15 cellular contexts compared by ENCODE assay signal in genomic region chr15:52369455-52369854, GRCh38.
DNase-seq lines count a peak whose midpoint lies in the region; ATAC-seq and TF ChIP-seq lines count a peak whose summit lies in the region.
"Had no signal": no experiment of that assay in that cellular context is flagged by ENCODE, and none has a peak within 500 bp of the region (broad histone marks: within the 10 kb centered on the region; RNA-seq: fewer than 3 reads in every experiment).

No MANE protein-coding gene starts in this region.

- H3K9ac ChIP-seq in OCI-LY3 (ENCODE audit: low read length) (no peak overlapping the region), colonic mucosa (ENCODE audit: low read depth in 2 of 2, low read length in 2 of 2) (no peak overlapping the region)
- H3K9ac ChIP-seq: BLaER1 had no signal

- peak; percentile 33 to 65 (median 58) for ATAC-seq in heart left ventricle
- ATAC-seq in left ventricle myocardium superior = peak; percentile 82
- peak; percentile 87 to 92 for ATAC-seq in gastrocnemius medialis
- ATAC-seq: GM23338 had no signal

- no peak for DNase-seq in heart left ventricle
- DNase-seq in cardiac septum (ENCODE audit: low spot score) = no peak
- DNase-seq in left ventricle myocardium superior = no peak
- DNase-seq in gastrocnemius medialis = no peak
- DNase-seq in activated CD4-positive, alpha-beta T cell treated with anti-CD3 and anti-CD28 coated beads for 4 hours = no peak
- DNase-seq in mucosa of gallbladder (ENCODE audit: low spot score) = no peak
- DNase-seq in colonic mucosa = no peak
- DNase-seq: 8988T; CD4-positive, alpha-beta memory T cell; DMS153; DMS79 treated with DMSO at 0.1 percent for 48 hours; GF-D8 had no signal

- H3K4me1 ChIP-seq in heart left ventricle (peaks cover 0 to 17% (median 5%) of the 10 kb centered on the region in 12 donors), OCI-LY3 (ENCODE audit: low read length) (peaks cover 69% of the 10 kb centered on the region), gastrocnemius medialis (peaks cover 0 to 13% of the 10 kb centered on the region in 2 donors), colonic mucosa (no peaks in the 10 kb centered on the region)
- H3K4me1 ChIP-seq: BLaER1 had no signal

- H3K79me2 ChIP-seq in OCI-LY3 (ENCODE audit: low read length) = 0 out of 2 replicates have a peak, but pooled peaks cover 3% of the 10 kb centered on the region

- no peaks in the 10 kb centered on the region for H4K20me1 ChIP-seq in OCI-LY3 (ENCODE audit: insufficient read depth, low read length)
- H4K20me1 ChIP-seq: BLaER1 had no signal

- no peak overlapping the region for H2AFZ ChIP-seq in OCI-LY3 (ENCODE audit: low read depth, low read length)
- H2AFZ ChIP-seq: GM23338 had no signal

- peak overlapping the region in 5 of 12 donors; percentile 14 to 35 (median 20) for H3K27ac ChIP-seq in heart left ventricle
- H3K27ac ChIP-seq in OCI-LY3 (ENCODE audit: low read length) = peak overlapping the region; percentile 85
- peak overlapping the region; percentile 41 to 77 (median 70) for H3K27ac ChIP-seq in gastrocnemius medialis
- H3K27ac ChIP-seq in colonic mucosa = no peak overlapping the region
- H3K27ac ChIP-seq: BLaER1 had no signal

- in situ Hi-C loops in gastrocnemius medialis (cut with MboI; ENCODE audit: low sequenced_read_pairs in 4 of 4) = no loop called here

- H3K9me3 ChIP-seq in heart left ventricle = peaks cover 0 to 3% (median 0%) of the 10 kb centered on the region in 12 donors
- peaks cover 3% of the 10 kb centered on the region; the same call in 1 of the 2 replicates for H3K9me3 ChIP-seq in OCI-LY3 (ENCODE audit: insufficient read depth, low read length)
- no peaks in the 10 kb centered on the region for H3K9me3 ChIP-seq in gastrocnemius medialis
- no peaks in the 10 kb centered on the region for H3K9me3 ChIP-seq in colonic mucosa
- H3K9me3 ChIP-seq: BLaER1 had no signal

- intact Hi-C loops in heart left ventricle (cut with DNase I) (no loop called here), cardiac septum (cut with DNase I) (no loop called here), left ventricle myocardium superior (cut with micrococcal nuclease) (no loop called here), gastrocnemius medialis (cut with DNase I; ENCODE audit: low total_unique reads) (loop anchor here (5.0 kb wide), 1 partner anchor 93 kb away; no protein-coding TSS in a partner anchor), colonic mucosa (cut with DNase I) (no loop called here)

- WGBS in heart left ventricle, 4 donors = 75 to 82% (median 79%) methylated on average over 3 of the region's 3 CpGs

- H3K27me3 ChIP-seq in heart left ventricle (no peaks in the 10 kb centered on the region), OCI-LY3 (ENCODE audit: low read depth, low read length) (no peaks in the 10 kb centered on the region), gastrocnemius medialis (no peaks in the 10 kb centered on the region), colonic mucosa (no peaks in the 10 kb centered on the region)
- H3K27me3 ChIP-seq: BLaER1 had no signal

- peak overlapping the region; percentile 57; the same call in 1 of the 2 replicates for H3K4me2 ChIP-seq in OCI-LY3 (ENCODE audit: low read length)
- H3K4me2 ChIP-seq: BLaER1, GM23338 had no signal

- H3K36me3 ChIP-seq in heart left ventricle = peaks cover 0 to 96% (median 49%) of the 10 kb centered on the region in 9 donors
- peaks cover 73% of the 10 kb centered on the region for H3K36me3 ChIP-seq in OCI-LY3 (replicated peaks; ENCODE audit: low read depth, low read length)
- peaks cover 0 to 35% of the 10 kb centered on the region in 2 donors for H3K36me3 ChIP-seq in gastrocnemius medialis
- no peaks in the 10 kb centered on the region for H3K36me3 ChIP-seq in colonic mucosa

- TF ChIP-seq POLR2A in heart left ventricle (IDR thresholded peaks at IDR 0.05) (no peak), gastrocnemius medialis (IDR thresholded peaks at IDR 0.05) (no peak)

- H3K4me3 ChIP-seq in heart left ventricle (no peak overlapping the region), OCI-LY3 (ENCODE audit: low read length) (no peak overlapping the region), gastrocnemius medialis (no peak overlapping the region), colonic mucosa (no peak overlapping the region)
- H3K4me3 ChIP-seq: BLaER1, GM23338 had no signal

- TF ChIP-seq CTCF in heart left ventricle (IDR thresholded peaks at IDR 0.05) = no peak
- TF ChIP-seq CTCF in OCI-LY3 (IDR thresholded peaks at IDR 0.05; ENCODE audit: low read depth, low read length) = no peak
- no peak for TF ChIP-seq CTCF in gastrocnemius medialis (IDR thresholded peaks at IDR 0.05 in 4 of 5, conservative IDR thresholded peaks at IDR 0.05 in 1 of 5)
- no peak for TF ChIP-seq CTCF in colonic mucosa (IDR thresholded peaks at IDR 0.05)
